In genomic region chr16:57067347-57067746, GRCh38 we compare ENCODE assay signal across 13 cellular contexts.
"Had no signal": no experiment of that assay in that cellular context is flagged by ENCODE, and none has a peak within 500 bp of the region (broad histone marks: within the 10 kb centered on the region; RNA-seq: fewer than 3 reads in every experiment).

No MANE protein-coding gene starts in this region.

- DNase-seq: activated CD4-positive, alpha-beta T cell treated with anti-CD3 and anti-CD28 coated beads, Interleukin-2, amount 50 U/mL, for 4 hours; activated naive CD8-positive, alpha-beta T cell treated with anti-CD3 and anti-CD28 coated beads, Interleukin-2, amount 10 ng/mL, durations not matched to agents 7 days and 5 days; activated T-cell treated with anti-CD3 and anti-CD28 coated beads, Interleukin-2, amount 50 U/mL, for 72 hours; aorta; endodermal cell; erythroblast; left ventricle myocardium superior; ovary; stimulated activated CD4-positive, alpha-beta T cell treated with anti-CD3 and anti-CD28 coated beads, Interleukin-4, amount 100 ng/mL, for 1 hour; tibial artery; uterus had no signal

- H3K4me3 Mint-ChIP-seq: activated naive CD8-positive, alpha-beta T cell treated with anti-CD3 and anti-CD28 coated beads, Interleukin-2, amount 10 ng/mL, durations not matched to agents 7 days and 5 days; activated T-cell treated with anti-CD3 and anti-CD28 coated beads, Interleukin-2, amount 50 U/mL, for 72 hours; endodermal cell; neural crest cell had no signal

- H3K27ac Mint-ChIP-seq: endodermal cell had no signal

- H3K27me3 Mint-ChIP-seq: activated naive CD8-positive, alpha-beta T cell treated with anti-CD3 and anti-CD28 coated beads, Interleukin-2, amount 10 ng/mL, durations not matched to agents 7 days and 5 days had no signal

- ATAC-seq: left ventricle myocardium superior had no signal

- H3K4me3 ChIP-seq: breast epithelium, ovary, tibial artery, uterus had no signal

- H3K9me3 Mint-ChIP-seq: activated naive CD8-positive, alpha-beta T cell treated with anti-CD3 and anti-CD28 coated beads, Interleukin-2, amount 10 ng/mL, durations not matched to agents 7 days and 5 days; activated T-cell treated with anti-CD3 and anti-CD28 coated beads, Interleukin-2, amount 50 U/mL, for 72 hours; endodermal cell; neural crest cell had no signal

- H3K4me1 ChIP-seq: breast epithelium, tibial artery, uterus had no signal

- H3K9me3 ChIP-seq: breast epithelium, ovary, tibial artery, uterus had no signal

- H3K36me3 ChIP-seq: breast epithelium, ovary, uterus had no signal

- H3K27me3 ChIP-seq: breast epithelium, ovary, tibial artery, uterus had no signal

- H3K27ac ChIP-seq: breast epithelium, ovary, tibial artery, uterus had no signal

- H3K4me1 Mint-ChIP-seq: endodermal cell, neural crest cell had no signal
